16 cellular contexts compared by ENCODE assay signal in genomic region chr10:97307441-97307840, GRCh38. TPM values are rescaled to one million over a fixed set of nuclear protein-coding genes. Genes with fewer than 3 reads are reported as not detected.
DNase-seq lines count a peak whose midpoint lies in the region; ATAC-seq and TF ChIP-seq lines count a peak whose summit lies in the region.
"Had no signal": no experiment of that assay in that cellular context is flagged by ENCODE, and none has a peak within 500 bp of the region (broad histone marks: within the 10 kb centered on the region; RNA-seq: fewer than 3 reads in every experiment).

No MANE protein-coding gene starts in this region.

- H3K4me1 ChIP-seq in GM23338 (ENCODE audit: insufficient read depth) (no peaks in the 10 kb centered on the region), lower lobe of right lung (no peaks in the 10 kb centered on the region), upper lobe of right lung (no peaks in the 10 kb centered on the region)
- H3K4me1 ChIP-seq: BE2C had no signal

- no peak for DNase-seq in GM23338 (ENCODE audit: low spot score)
- DNase-seq in T-helper 17 cell = no peak
- DNase-seq in lower lobe of right lung = no peak
- no peak for DNase-seq in upper lobe of right lung
- DNase-seq in NCI-H1694 (lab: John Stamatoyannopoulos, UW) = no peak
- no peak for DNase-seq in RKO (ENCODE audit: low spot score)
- DNase-seq: BE2C; H9; IMR-90; NCI-H1092; NCI-H187; NCI-H69; NK-92 treated with Interleukin-12 subunit alpha and Interleukin-12 subunit beta, amount 100 ng/mL, for 24 hours; PC-3; SK-N-SH had no signal

- H3K27ac Mint-ChIP-seq in GM23338 = no peak overlapping the region
- peak overlapping the region; percentile 72 for H3K27ac Mint-ChIP-seq in T-helper 17 cell
- H3K27ac Mint-ChIP-seq: H9 had no signal

- no peak overlapping the region for H3K4me2 ChIP-seq in GM23338
- H3K4me2 ChIP-seq: SK-N-SH had no signal

- intact Hi-C loops in lower lobe of right lung (cut with DNase I) = no loop called here
- intact Hi-C loops in upper lobe of right lung (cut with DNase I) = no loop called here

- H3K4me1 Mint-ChIP-seq in GM23338 (no peaks in the 10 kb centered on the region), T-helper 17 cell (no peaks in the 10 kb centered on the region)
- H3K4me1 Mint-ChIP-seq: H9 had no signal

- ATAC-seq in GM23338 = no peak
- no peak for ATAC-seq in T-helper 17 cell
- peak; percentile 42 to 48 for ATAC-seq in lower lobe of right lung
- peak; percentile 92 for ATAC-seq in upper lobe of right lung
- ATAC-seq in activated CD4-positive, CD25-positive, alpha-beta regulatory T cell treated with anti-CD3 and anti-CD28 coated beads, Interleukin-2, amount 50 U/mL, for 24 hours = no peak
- ATAC-seq: PC-3 had no signal

- peaks cover 5% of the 10 kb centered on the region; the same call in 1 of the 2 replicates for H3K9me2 ChIP-seq in GM23338 (ENCODE audit: insufficient read depth)
- H3K9me2 ChIP-seq: SK-N-SH had no signal

- peak overlapping the region; percentile 74; the same call in 1 of the 2 replicates for H2AFZ ChIP-seq in GM23338

- no peak overlapping the region for H3K27ac ChIP-seq in GM23338 (ENCODE audit: low read depth)
- H3K27ac ChIP-seq in lower lobe of right lung = no peak overlapping the region
- H3K27ac ChIP-seq in upper lobe of right lung = no peak overlapping the region

- H4K20me1 ChIP-seq in GM23338 (replicated peaks; ENCODE audit: insufficient read depth) = no peaks in the 10 kb centered on the region

- H3K27me3 ChIP-seq in GM23338 (ENCODE audit: insufficient read depth) = no peaks in the 10 kb centered on the region
- H3K27me3 ChIP-seq in lower lobe of right lung (ENCODE audit: low read depth) = no peaks in the 10 kb centered on the region
- H3K27me3 ChIP-seq in upper lobe of right lung = no peaks in the 10 kb centered on the region
- H3K27me3 ChIP-seq: BE2C had no signal

- no peaks in the 10 kb centered on the region for H3K36me3 Mint-ChIP-seq in GM23338 (ENCODE audit: low read depth)
- no peaks in the 10 kb centered on the region for H3K36me3 Mint-ChIP-seq in T-helper 17 cell (ENCODE audit: low read depth)

- H3K4me3 Mint-ChIP-seq in GM23338 = no peak overlapping the region
- no peak overlapping the region for H3K4me3 Mint-ChIP-seq in T-helper 17 cell
- H3K4me3 Mint-ChIP-seq: H9 had no signal

- H3K9me3 ChIP-seq in T-helper 17 cell (ENCODE audit: control insufficient read depth, low read length, poor library complexity, severe bottlenecking) = no peaks in the 10 kb centered on the region
- H3K9me3 ChIP-seq in lower lobe of right lung = no peaks in the 10 kb centered on the region
- no peaks in the 10 kb centered on the region for H3K9me3 ChIP-seq in upper lobe of right lung
- H3K9me3 ChIP-seq: BE2C, SK-N-SH had no signal

- H3F3A ChIP-seq in GM23338 (replicated peaks; ENCODE audit: low read depth) = no peaks in the 10 kb centered on the region

- H3K79me2 ChIP-seq in GM23338 (replicated peaks; ENCODE audit: insufficient read depth) = no peaks in the 10 kb centered on the region

- peaks cover 6% of the 10 kb centered on the region for H3K27me3 Mint-ChIP-seq in GM23338 (ENCODE audit: insufficient read depth, low read depth, poor library complexity)
- no peaks in the 10 kb centered on the region for H3K27me3 Mint-ChIP-seq in T-helper 17 cell

- H3K4me3 ChIP-seq in GM23338 = no peak overlapping the region
- no peak overlapping the region for H3K4me3 ChIP-seq in lower lobe of right lung
- H3K4me3 ChIP-seq in upper lobe of right lung = no peak overlapping the region

- H3K9me3 Mint-ChIP-seq in GM23338 = no peaks in the 10 kb centered on the region
- H3K9me3 Mint-ChIP-seq: H9 had no signal

- H3K36me3 ChIP-seq in GM23338 (ENCODE audit: insufficient read depth) (no peaks in the 10 kb centered on the region), lower lobe of right lung (no peaks in the 10 kb centered on the region), upper lobe of right lung (no peaks in the 10 kb centered on the region)
- H3K36me3 ChIP-seq: BE2C had no signal

- TF ChIP-seq CTCF in GM23338 (conservative IDR thresholded peaks at IDR 0.05; ENCODE audit: low read depth in 2 of 2) = no peak
- TF ChIP-seq CTCF in lower lobe of right lung (IDR thresholded peaks at IDR 0.05) = no peak
- no peak for TF ChIP-seq CTCF in upper lobe of right lung (IDR thresholded peaks at IDR 0.05)

TF ChIP-seq in GM23338, 12 proteins besides CTCF, POLR2A, EP300 and RAD21:
- TF ChIP-seq EZH2phosphoT487 (IDR thresholded peaks at IDR 0.05; ENCODE audit: unreplicated experiment) = no peak

RNA-seq across cellular contexts. Expression of gene FRAT1, which starts 11.6 kb away (rescaled TPM):
- total RNA-seq in GM23338 (2014; rRNA removed; shearing (Covaris generic)) = 6.1 and 8.5 TPM in 2 replicates
- 1.4 and 1.7 TPM in 2 replicates for polyA plus RNA-seq in GM23338 (2016; fragmentation: Nextera tagmentation; extraction: Ambion mirVana)
- 10 to 100 TPM; 24.4 to 26.5 TPM for total RNA-seq in T-helper 17 cell
- total RNA-seq in lower lobe of right lung = 15.1 TPM
- 10.4 TPM for total RNA-seq in upper lobe of right lung

RNA-seq across cellular contexts. Expression of gene ARHGAP19, which starts 15.0 kb away (rescaled TPM):
- 35.9 and 38.8 TPM in 2 replicates for total RNA-seq in GM23338 (2014; rRNA removed; shearing (Covaris generic))
- 7.6 and 11.5 TPM in 2 replicates for polyA plus RNA-seq in GM23338 (2016; fragmentation: Nextera tagmentation; extraction: Ambion mirVana)
- total RNA-seq in T-helper 17 cell (10 to 100 TPM in 1 of 2 donors, 1 to 10 TPM in 1; 9.3 to 15.7 TPM), lower lobe of right lung (15.4 TPM), upper lobe of right lung (14.0 TPM)

RNA-seq across cellular contexts. Expression of gene FRAT2, which starts 27.1 kb away (rescaled TPM):
- 87.5 and 109 TPM in 2 replicates for total RNA-seq in GM23338 (2014; rRNA removed; shearing (Covaris generic))
- polyA plus RNA-seq in GM23338 (2016; fragmentation: Nextera tagmentation; extraction: Ambion mirVana) = 24.5 and 44.0 TPM in 2 replicates
- total RNA-seq in T-helper 17 cell = 10 to 100 TPM; 16.8 to 21.7 TPM
- 27.5 TPM for total RNA-seq in lower lobe of right lung
- 20.4 TPM for total RNA-seq in upper lobe of right lung

Comparison
In these comparisons a context has a peak if more than half of its experiments do, and no peak if none do; other contexts are left out.
1. ATAC-seq: peak in lower lobe of right lung (2 of 2) and upper lobe of right lung (single experiment); none in GM23338 (single experiment), T-helper 17 cell (single experiment) and activated CD4-positive, CD25-positive, alpha-beta regulatory T cell treated with anti-CD3 and anti-CD28 coated beads, Interleukin-2, amount 50 U/mL, for 24 hours (0 of 2).